In genomic region chr7:43586251-43586900, GRCh38 we compare ENCODE assay signal across 11 cellular contexts. TPM values are rescaled to one million over a fixed set of nuclear protein-coding genes. Genes with fewer than 3 reads are reported as not detected.
DNase-seq lines count a peak whose midpoint lies in the region; ATAC-seq and TF ChIP-seq lines count a peak whose summit lies in the region.
"Had no signal": no experiment of that assay in that cellular context is flagged by ENCODE, and none has a peak within 500 bp of the region (broad histone marks: within the 10 kb centered on the region; RNA-seq: fewer than 3 reads in every experiment).

No MANE protein-coding gene starts in this region.

- no peak overlapping the region for H3K18ac ChIP-seq in neuronal stem cell (ENCODE audit: low read length)

- no peak overlapping the region for H3K4me2 ChIP-seq in neuronal stem cell (ENCODE audit: insufficient read depth, low read length, poor library complexity, severe bottlenecking)

- peaks cover 7% of the 10 kb centered on the region; the same call in 1 of the 2 replicates for H3K36me3 ChIP-seq in KOPT-K1 (ENCODE audit: insufficient read depth, low read length)
- no peaks in the 10 kb centered on the region for H3K36me3 ChIP-seq in adipocyte (ENCODE audit: control insufficient read depth, insufficient read depth, low read length, severe bottlenecking)
- H3K36me3 ChIP-seq in naive thymus-derived CD4-positive, alpha-beta T cell (ENCODE audit: control insufficient read depth in 2 of 3, insufficient read depth in 3 of 3, low read length in 3 of 3) = peaks cover 0 to 4% (median 0%) of the 10 kb centered on the region in 3 experiments
- no peaks in the 10 kb centered on the region for H3K36me3 ChIP-seq in neuronal stem cell (replicated peaks in 1 of 2; ENCODE audit: control insufficient read depth in 2 of 2, insufficient read depth in 2 of 2, low read length in 2 of 2)

- no peak overlapping the region for H2AFZ ChIP-seq in neuronal stem cell (ENCODE audit: low read length)

- peak overlapping the region; percentile 92 for H3K4me3 Mint-ChIP-seq in Calu3 (ENCODE audit: low read depth, unreplicated experiment)
- peak overlapping the region; percentile 96 to 100 (median 98) for H3K4me3 Mint-ChIP-seq in naive thymus-derived CD4-positive, alpha-beta T cell

- H3K27me3 Mint-ChIP-seq in Calu3 (ENCODE audit: unreplicated experiment) = no peaks in the 10 kb centered on the region
- peaks cover 0 to 14% (median 5%) of the 10 kb centered on the region in 5 donors for H3K27me3 Mint-ChIP-seq in naive thymus-derived CD4-positive, alpha-beta T cell

- peak overlapping the region; percentile 86 for H3K27ac Mint-ChIP-seq in Calu3 (ENCODE audit: unreplicated experiment)
- peak overlapping the region; percentile 89 to 100 (median 95) for H3K27ac Mint-ChIP-seq in naive thymus-derived CD4-positive, alpha-beta T cell

- peaks cover 5% of the 10 kb centered on the region for H3K79me1 ChIP-seq in neuronal stem cell (ENCODE audit: low read depth, low read length)

- no peak overlapping the region for H2BK12ac ChIP-seq in neuronal stem cell (ENCODE audit: low read length)

- no peak overlapping the region for H2BK120ac ChIP-seq in neuronal stem cell (ENCODE audit: low read depth, low read length)

- intact Hi-C loops in Calu3 (cut with micrococcal nuclease; ENCODE audit: unreplicated experiment) = no loop called here
- intact Hi-C loops in naive thymus-derived CD4-positive, alpha-beta T cell (cut with micrococcal nuclease) = loop anchor here (1.0 to 2.0 kb wide), 3 partner anchors 14 to 62 kb away; no protein-coding TSS in a partner anchor

- POLR2A ChIA-PET in naive thymus-derived CD4-positive, alpha-beta T cell (lab: Charles Lee) = interaction anchor here (0.7 to 7.8 kb wide), 12 partner anchors 10 to 262 kb away, joined by 3 to 185 read pairs (median 6); no protein-coding TSS in a partner anchor

- H3K27me3 ChIP-seq in adipocyte (replicated peaks; ENCODE audit: control insufficient read depth, insufficient read depth, low read length) (no peaks in the 10 kb centered on the region), neuronal stem cell (ENCODE audit: control insufficient read depth in 3 of 3, insufficient read depth in 3 of 3, low read depth in 1 of 3, low read length in 3 of 3) (peaks cover 0 to 2% (median 0%) of the 10 kb centered on the region in 3 experiments)
- H3K27me3 ChIP-seq in naive thymus-derived CD4-positive, alpha-beta T cell (ENCODE audit: control insufficient read depth in 2 of 2, insufficient read depth in 2 of 2, low read length in 2 of 2) = no peaks in the 10 kb centered on the region

- no peaks in the 10 kb centered on the region for H3K9me3 ChIP-seq in KOPT-K1 (ENCODE audit: insufficient read depth, low read length, poor library complexity, severe bottlenecking)
- no peaks in the 10 kb centered on the region for H3K9me3 ChIP-seq in adipocyte (ENCODE audit: control insufficient read depth, low read length)
- no peaks in the 10 kb centered on the region for H3K9me3 ChIP-seq in naive thymus-derived CD4-positive, alpha-beta T cell (ENCODE audit: control insufficient read depth in 2 of 3, low read length in 3 of 3)
- H3K9me3 ChIP-seq in neuronal stem cell (replicated peaks in 1 of 2; ENCODE audit: control insufficient read depth in 2 of 2, insufficient read depth in 1 of 2, low read depth in 1 of 2, low read length in 2 of 2) = no peaks in the 10 kb centered on the region

- no peak overlapping the region for H3K4ac ChIP-seq in neuronal stem cell (ENCODE audit: low read length)

- no peak for TF ChIP-seq CTCF in Calu3 (IDR thresholded peaks at IDR 0.05; ENCODE audit: unreplicated experiment)

- no peak overlapping the region for H3K14ac ChIP-seq in neuronal stem cell (ENCODE audit: low read length)

- H3K36me3 Mint-ChIP-seq in Calu3 (ENCODE audit: insufficient read depth, unreplicated experiment) = peaks cover 45% of the 10 kb centered on the region
- peaks cover 0 to 24% (median 11%) of the 10 kb centered on the region in 5 donors for H3K36me3 Mint-ChIP-seq in naive thymus-derived CD4-positive, alpha-beta T cell

- CTCF ChIA-PET in Calu3 (lab: Charles Lee) = interaction anchor here (0.7 to 2.0 kb wide), 4 partner anchors 34 to 114 kb away, joined by 3 to 7 read pairs (median 4); no protein-coding TSS in a partner anchor
- CTCF ChIA-PET in naive thymus-derived CD4-positive, alpha-beta T cell (lab: Charles Lee) = interaction anchor here (0.6 to 10.6 kb wide), 10 partner anchors 10 to 481 kb away, joined by 3 to 440 read pairs (median 4); no protein-coding TSS in a partner anchor

- H3K4me1 Mint-ChIP-seq in Calu3 (ENCODE audit: low read depth, unreplicated experiment) = peaks cover 47% of the 10 kb centered on the region
- peaks cover 32 to 57% (median 46%) of the 10 kb centered on the region in 7 donors for H3K4me1 Mint-ChIP-seq in naive thymus-derived CD4-positive, alpha-beta T cell

- H3K23ac ChIP-seq in neuronal stem cell (ENCODE audit: low read depth, low read length, poor library complexity) = no peak overlapping the region

- DNase-seq in Calu3 (no peak), adipocyte (ENCODE audit: low read depth) (peak; percentile 40), foreskin melanocyte (no peak), anterior cingulate cortex (lab: John Stamatoyannopoulos, UW) (no peak), neuronal stem cell (ENCODE audit: low spot score) (no peak)
- DNase-seq in naive thymus-derived CD4-positive, alpha-beta T cell = peak in 7 of 9 donors; percentile 25 to 66 (median 47)
- no peak for DNase-seq in NK-92 treated with Interleukin-12 subunit alpha and Interleukin-12 subunit beta, amount 100 ng/mL, for 24 hours (lab: John Stamatoyannopoulos, UW)
- DNase-seq: amniotic stem cell had no signal

- H3K4me3 ChIP-seq in adipocyte (ENCODE audit: low read length) (peak overlapping the region; percentile 89), neuronal stem cell (ENCODE audit: low read length in 2 of 2) (no peak overlapping the region)
- peak overlapping the region; percentile 79 for H3K4me3 ChIP-seq in naive thymus-derived CD4-positive, alpha-beta T cell (ENCODE audit: low read length)
- H3K4me3 ChIP-seq: SK-N-MC had no signal

- H3K9ac ChIP-seq in adipocyte (ENCODE audit: low read length) (no peak overlapping the region), neuronal stem cell (ENCODE audit: low read depth, low read length, poor library complexity) (no peak overlapping the region)

- H3K4me1 ChIP-seq in adipocyte (ENCODE audit: control insufficient read depth, insufficient read depth, low read length) = peaks cover 35% of the 10 kb centered on the region
- peaks cover 39 to 40% of the 10 kb centered on the region in 2 donors for H3K4me1 ChIP-seq in naive thymus-derived CD4-positive, alpha-beta T cell (ENCODE audit: control insufficient read depth in 2 of 2, insufficient read depth in 2 of 2, low read length in 2 of 2)
- peaks cover 6% of the 10 kb centered on the region in 2 donors for H3K4me1 ChIP-seq in neuronal stem cell (ENCODE audit: control insufficient read depth in 2 of 2, insufficient read depth in 1 of 2, low read depth in 1 of 2, low read length in 2 of 2)

- H4K8ac ChIP-seq in neuronal stem cell (ENCODE audit: low read depth, low read length) = no peak overlapping the region

- ATAC-seq in naive thymus-derived CD4-positive, alpha-beta T cell = peak; percentile 12
- ATAC-seq: HCT116 had no signal

- H2AK5ac ChIP-seq in neuronal stem cell (ENCODE audit: low read depth, low read length) = no peak overlapping the region

- no CpG with 5 or more reads among the region's 4 CpGs for WGBS in neuronal stem cell (ENCODE audit: extremely low coverage in 2 of 2, insufficient read length in 2 of 2, insufficient replicate concordance in 1 of 2), 2 donors

- H2BK5ac ChIP-seq in neuronal stem cell (ENCODE audit: low read length) = no peak overlapping the region

- H3K9me3 Mint-ChIP-seq in Calu3 (ENCODE audit: low read depth, unreplicated experiment) = no peaks in the 10 kb centered on the region
- peaks cover 0 to 6% (median 0%) of the 10 kb centered on the region in 11 donors for H3K9me3 Mint-ChIP-seq in naive thymus-derived CD4-positive, alpha-beta T cell

- no peak overlapping the region for H4K91ac ChIP-seq in neuronal stem cell (ENCODE audit: low read depth, low read length, poor library complexity)

- no TSS peak for BruUV-seq in Calu3 (replicated peaks; lab: Mats Ljungman, UMichigan)

- no peak overlapping the region for H2BK15ac ChIP-seq in neuronal stem cell (ENCODE audit: low read length)

- H3K27ac ChIP-seq in KOPT-K1 (ENCODE audit: low read depth, low read length, poor library complexity, severe bottlenecking) (peak overlapping the region; percentile 1), neuronal stem cell (replicated peaks; ENCODE audit: low read length) (no peak overlapping the region)
- H3K27ac ChIP-seq in naive thymus-derived CD4-positive, alpha-beta T cell (ENCODE audit: low read depth, low read length) = peak overlapping the region; percentile 96
- H3K27ac ChIP-seq: SK-N-MC had no signal

RNA-seq across cellular contexts. Expression of gene STK17A, which starts 3.5 kb away (rescaled TPM):
- 35.9 and 53.5 TPM in 2 replicates for total RNA-seq in Calu3 (2022)
- total RNA-seq in naive thymus-derived CD4-positive, alpha-beta T cell = 100 to 1,000 TPM in 2 of 5 experiments, 10 to 100 TPM in 3; 71.3 to 132 (median 95.8) TPM
- 100 to 1,000 TPM; 199 to 292 TPM for polyA plus RNA-seq in naive thymus-derived CD4-positive, alpha-beta T cell
- polyA plus RNA-seq in neuronal stem cell (2013, experiment 1 of 2) = 5.4 TPM
- polyA plus RNA-seq in neuronal stem cell (2013, experiment 2 of 2) = 5.6 TPM

Comparison
In these comparisons a context has a peak if more than half of its experiments do, and no peak if none do; other contexts are left out.
1. DNase-seq: peak in adipocyte (single experiment) and naive thymus-derived CD4-positive, alpha-beta T cell (7 of 9); none in Calu3 (single experiment), foreskin melanocyte (single experiment), NK-92 treated with Interleukin-12 subunit alpha and Interleukin-12 subunit beta, amount 100 ng/mL, for 24 hours (single experiment), anterior cingulate cortex (0 of 58) and neuronal stem cell (single experiment).
2. H3K4me3 ChIP-seq: peak in adipocyte (single experiment) and naive thymus-derived CD4-positive, alpha-beta T cell (single experiment); none in neuronal stem cell (0 of 2).